Comparison of ENCODE assay signal across 9 cellular contexts in the genomic region with DNA sequence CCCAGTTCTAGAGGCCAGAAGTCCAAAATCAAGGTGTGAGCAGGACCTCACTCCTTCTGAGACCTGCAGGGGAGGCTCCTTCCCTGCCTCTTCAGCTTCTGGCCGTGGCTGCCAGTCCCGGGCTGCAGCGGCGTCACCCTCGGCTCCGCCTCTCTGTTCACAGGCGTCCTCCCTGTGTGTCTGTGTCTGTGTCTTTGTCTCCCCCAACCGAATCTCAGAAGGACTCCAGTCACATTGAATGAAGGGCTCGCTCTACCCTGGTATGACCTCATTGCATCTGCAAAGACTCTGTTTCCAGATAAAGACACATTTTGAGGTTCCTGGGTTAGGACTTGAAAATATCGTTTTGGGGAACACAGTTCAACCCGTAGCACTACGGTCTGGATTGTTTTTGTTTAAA. TPM values are rescaled to one million over a fixed set of nuclear protein-coding genes. Genes with fewer than 3 reads are reported as not detected.
A peak's percentile ranks its signal among the peaks of the same experiment; 100 is the strongest.
DNase-seq lines count a peak whose midpoint lies in the region; ATAC-seq, FAIRE-seq and TF ChIP-seq lines count a peak whose summit lies in the region.
"Had no signal": no experiment of that assay in that cellular context is flagged by ENCODE, and none has a peak within 500 bp of the region (broad histone marks: within the 10 kb centered on the region; RNA-seq: fewer than 3 reads in every experiment).

No MANE protein-coding gene starts in this region.

- H3K9me2 ChIP-seq in HCT116 (ENCODE audit: insufficient read depth) = no peaks in the 10 kb centered on the region

- no peak for FAIRE-seq in GM12892 (lab: Jason Lieb, UNC)

- H3K9ac ChIP-seq in HCT116 (ENCODE audit: low read length) (no peak overlapping the region), parathyroid adenoma (no peak overlapping the region)

- H3K27ac ChIP-seq in CD8-positive, alpha-beta memory T cell (ENCODE audit: low read depth, low read length) = no peak overlapping the region
- H3K27ac ChIP-seq in HCT116 (ENCODE audit: low read depth, low read length) = no peak overlapping the region
- H3K27ac ChIP-seq in parathyroid adenoma = no peak overlapping the region

- intact Hi-C loops in HCT116 (cut with micrococcal nuclease) = no loop called here

- TF ChIP-seq CTCF in HCT116 (IDR thresholded peaks at IDR 0.05 in 2 of 3, conservative IDR thresholded peaks at IDR 0.05 in 1 of 3; ENCODE audit: borderline replicate concordance in 1 of 3, insufficient read depth in 1 of 3, low read depth in 2 of 3, low read length in 2 of 3) (peak; percentile 48 to 74 (median 58)), parathyroid adenoma (IDR thresholded peaks at IDR 0.05) (peak; percentile 21)

- ATAC-seq in HCT116 = peak; percentile 100

- H3K4me2 ChIP-seq in HCT116 (ENCODE audit: low read length) (peak overlapping the region; percentile 44), parathyroid adenoma (ENCODE audit: low read length) (no peak overlapping the region)

- peak; percentile 89 for TF ChIP-seq RAD21 in HCT116 (IDR thresholded peaks at IDR 0.05; ENCODE audit: low read depth)

- H3K36me3 Mint-ChIP-seq in CD8-positive, alpha-beta memory T cell = no peaks in the 10 kb centered on the region

- BruUV-seq in HCT116 (replicated peaks; lab: Mats Ljungman, UMichigan) = no TSS peak

- no peaks in the 10 kb centered on the region for H3K9me3 Mint-ChIP-seq in CD8-positive, alpha-beta memory T cell

- no peak overlapping the region for H3K4me3 ChIP-seq in CD8-positive, alpha-beta memory T cell (ENCODE audit: low read length)
- no peak overlapping the region for H3K4me3 ChIP-seq in HCT116 (replicated peaks in 1 of 2; ENCODE audit: low read depth in 1 of 2, low read length in 2 of 2)
- H3K4me3 ChIP-seq in parathyroid adenoma (ENCODE audit: low read depth, low read length) = no peak overlapping the region

- H3K27me3 Mint-ChIP-seq in CD8-positive, alpha-beta memory T cell = peaks cover 20 to 63% of the 10 kb centered on the region in 2 donors

- H3K27me3 ChIP-seq in CD8-positive, alpha-beta memory T cell (ENCODE audit: insufficient read depth, low read length, poor library complexity, severe bottlenecking) = no peaks in the 10 kb centered on the region
- H3K27me3 ChIP-seq in HCT116 (ENCODE audit: insufficient read depth, low read length) (no peaks in the 10 kb centered on the region), parathyroid adenoma (ENCODE audit: control insufficient read depth, insufficient read depth, low read length) (no peaks in the 10 kb centered on the region)

- no peaks in the 10 kb centered on the region for H3K4me1 ChIP-seq in CD8-positive, alpha-beta memory T cell (ENCODE audit: insufficient read depth, low read length)
- H3K4me1 ChIP-seq in HCT116 (ENCODE audit: control insufficient read depth in 1 of 2, insufficient read depth in 2 of 2, low read length in 2 of 2) = peaks cover 2 to 19% of the 10 kb centered on the region in 2 experiments; a peak in 3 of 4 replicates
- H3K4me1 ChIP-seq in parathyroid adenoma = no peaks in the 10 kb centered on the region

- CTCF ChIA-PET in CD8-positive, alpha-beta memory T cell (lab: Charles Lee) = no interaction called here
- CTCF ChIA-PET in HCT116 (lab: Charles Lee) = interaction anchor here (0.7 kb wide), 1 partner anchor 44 kb away, joined by 3 read pairs; no protein-coding TSS in a partner anchor

- RAD21 ChIA-PET in HCT116 (lab: Charles Lee; ENCODE audit: low non-redundant PET in 1 of 2, low total read pairs in 2 of 2, uncharacterized antibody in 2 of 2, unreplicated experiment in 2 of 2) = no interaction called here

- H2AFZ ChIP-seq in HCT116 (ENCODE audit: low read depth, low read length, poor library complexity, severe bottlenecking) (peak overlapping the region; percentile 90), parathyroid adenoma (peak overlapping the region; percentile 35)

- peak in 4 of 5 donors; percentile 10 to 61 (median 40) for DNase-seq in CD8-positive, alpha-beta memory T cell
- DNase-seq in HCT116 (ENCODE audit: low read depth, low spot score) (peak; percentile 85), NCI-H748 treated with DMSO at 0.1 percent for 48 hours (lab: John Stamatoyannopoulos, UW) (peak; percentile 19), foreskin melanocyte (peak; percentile 24), GM12892 (ENCODE audit: insufficient read length) (no peak), putamen (ENCODE audit: low spot score) (no peak)
- DNase-seq in activated CD8-positive, alpha-beta memory T cell treated with anti-CD3 and anti-CD28 coated beads, Interleukin-2, amount 50 U/mL, for 4 hours = peak; percentile 52

- H4K20me1 ChIP-seq in HCT116 (ENCODE audit: insufficient read depth) = no peaks in the 10 kb centered on the region

- H3K4me3 Mint-ChIP-seq in CD8-positive, alpha-beta memory T cell = no peak overlapping the region

- peaks cover 4 to 6% (median 6%) of the 10 kb centered on the region in 3 donors for H3K4me1 Mint-ChIP-seq in CD8-positive, alpha-beta memory T cell

- H3K27ac Mint-ChIP-seq in CD8-positive, alpha-beta memory T cell = no peak overlapping the region

- POLR2A ChIA-PET in CD8-positive, alpha-beta memory T cell (lab: Charles Lee) = interaction anchor here (0.6 kb wide), 1 partner anchor 1436 kb away, joined by 4 read pairs; no protein-coding TSS in a partner anchor
- POLR2A ChIA-PET in HCT116 (lab: Charles Lee) = no interaction called here

- H3K79me2 ChIP-seq in HCT116 (ENCODE audit: insufficient read depth, low read length) (no peaks in the 10 kb centered on the region), parathyroid adenoma (no peaks in the 10 kb centered on the region)

- no peak for TF ChIP-seq POLR2A in HCT116 (IDR thresholded peaks at IDR 0.05; ENCODE audit: borderline replicate concordance, extremely low read depth, insufficient read depth, insufficient read length)
- TF ChIP-seq POLR2A in GM12892 (IDR thresholded peaks at IDR 0.05; ENCODE audit: low read depth, low read length) = no peak

- H3K36me3 ChIP-seq in CD8-positive, alpha-beta memory T cell (ENCODE audit: insufficient read depth, low read length) = no peaks in the 10 kb centered on the region
- H3K36me3 ChIP-seq in HCT116 (ENCODE audit: control insufficient read depth in 1 of 2, insufficient read depth in 2 of 2, low read length in 2 of 2) = no peaks in the 10 kb centered on the region
- no peaks in the 10 kb centered on the region for H3K36me3 ChIP-seq in parathyroid adenoma (ENCODE audit: control insufficient read depth, insufficient read depth, low read length)

- no peaks in the 10 kb centered on the region for H3K9me3 ChIP-seq in CD8-positive, alpha-beta memory T cell (ENCODE audit: low read length)
- H3K9me3 ChIP-seq in HCT116 (ENCODE audit: control insufficient read depth in 1 of 2, insufficient read depth in 1 of 2, low read depth in 1 of 2, low read length in 2 of 2) = no peaks in the 10 kb centered on the region
- H3K9me3 ChIP-seq in parathyroid adenoma (ENCODE audit: control insufficient read depth, low read length) = no peaks in the 10 kb centered on the region

TF ChIP-seq in HCT116, 20 proteins besides CTCF, POLR2A, EP300 and RAD21 (continues in another document):
- TF ChIP-seq POLR2AphosphoS5 (IDR thresholded peaks at IDR 0.05; ENCODE audit: low read depth, low read length) = peak; percentile 15; the same call in 1 of the 2 replicates
- no peak for TF ChIP-seq SP1 (IDR thresholded peaks at IDR 0.05; ENCODE audit: low read depth)
- no peak for TF ChIP-seq YY1 (IDR thresholded peaks at IDR 0.05; ENCODE audit: extremely low read depth, insufficient replicate concordance, low read depth, low read length)
- TF ChIP-seq EZH2phosphoT487 (IDR thresholded peaks at IDR 0.05; ENCODE audit: borderline replicate concordance) = no peak
- TF ChIP-seq CBX3 (IDR thresholded peaks at IDR 0.05; ENCODE audit: low read depth) = peak; percentile 69
- TF ChIP-seq EZH2 (IDR thresholded peaks at IDR 0.05) = no peak
- TF ChIP-seq, protein P1, sequence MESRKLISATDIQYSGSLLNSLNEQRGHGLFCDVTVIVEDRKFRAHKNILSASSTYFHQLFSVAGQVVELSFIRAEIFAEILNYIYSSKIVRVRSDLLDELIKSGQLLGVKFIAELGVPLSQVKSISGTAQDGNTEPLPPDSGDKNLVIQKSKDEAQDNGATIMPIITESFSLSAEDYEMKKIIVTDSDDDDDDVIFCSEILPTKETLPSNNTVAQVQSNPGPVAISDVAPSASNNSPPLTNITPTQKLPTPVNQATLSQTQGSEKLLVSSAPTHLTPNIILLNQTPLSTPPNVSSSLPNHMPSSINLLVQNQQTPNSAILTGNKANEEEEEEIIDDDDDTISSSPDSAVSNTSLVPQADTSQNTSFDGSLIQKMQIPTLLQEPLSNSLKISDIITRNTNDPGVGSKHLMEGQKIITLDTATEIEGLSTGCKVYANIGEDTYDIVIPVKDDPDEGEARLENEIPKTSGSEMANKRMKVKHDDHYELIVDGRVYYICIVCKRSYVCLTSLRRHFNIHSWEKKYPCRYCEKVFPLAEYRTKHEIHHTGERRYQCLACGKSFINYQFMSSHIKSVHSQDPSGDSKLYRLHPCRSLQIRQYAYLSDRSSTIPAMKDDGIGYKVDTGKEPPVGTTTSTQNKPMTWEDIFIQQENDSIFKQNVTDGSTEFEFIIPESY (IDR thresholded peaks at IDR 0.05; ENCODE audit: extremely low read depth, insufficient replicate concordance, low read length) = no peak
- TF ChIP-seq SIN3A (IDR thresholded peaks at IDR 0.05; ENCODE audit: low read depth) = no peak
- TF ChIP-seq EGR1 (IDR thresholded peaks at IDR 0.05; ENCODE audit: low read depth) = no peak
- TF ChIP-seq JUND (IDR thresholded peaks at IDR 0.05) = no peak

RNA-seq across cellular contexts. Expression of a gene that starts 33.1 kb away (rescaled TPM):
- 10 to 100 TPM; 20.3 to 21.5 TPM for total RNA-seq in CD8-positive, alpha-beta memory T cell
- polyA plus RNA-seq in CD8-positive, alpha-beta memory T cell = 65.3 TPM
- 28.9 TPM for total RNA-seq in HCT116 (2021; ENCODE audit: unreplicated experiment)
- 18.4 and 22.7 TPM in 2 replicates for polyA plus RNA-seq in HCT116 (2012)
- 13.9 TPM for polyA plus RNA-seq in GM12892 (2012; ENCODE audit: missing spikeins)

RNA-seq across cellular contexts. Expression of a gene that starts 36.1 kb away (rescaled TPM):
- total RNA-seq in CD8-positive, alpha-beta memory T cell = not detected
- not detected for polyA plus RNA-seq in CD8-positive, alpha-beta memory T cell
- not detected for total RNA-seq in HCT116 (2021; ENCODE audit: unreplicated experiment)
- not detected in 2 replicates for polyA plus RNA-seq in HCT116 (2012)
- not detected for polyA plus RNA-seq in GM12892 (2012; ENCODE audit: missing spikeins)
- total RNA-seq: glomerular endothelial cell had no signal

Comparison
In these comparisons a context has a peak if more than half of its experiments do, and no peak if none do; other contexts are left out.
1. DNase-seq: peak in CD8-positive, alpha-beta memory T cell (4 of 5), HCT116 (single experiment), NCI-H748 treated with DMSO at 0.1 percent for 48 hours (single experiment), activated CD8-positive, alpha-beta memory T cell treated with anti-CD3 and anti-CD28 coated beads, Interleukin-2, amount 50 U/mL, for 4 hours (single experiment) and foreskin melanocyte (single experiment); none in GM12892 (single experiment) and putamen (single experiment).